Comparison of ENCODE assay signal across 21 cellular contexts in the genomic region with DNA sequence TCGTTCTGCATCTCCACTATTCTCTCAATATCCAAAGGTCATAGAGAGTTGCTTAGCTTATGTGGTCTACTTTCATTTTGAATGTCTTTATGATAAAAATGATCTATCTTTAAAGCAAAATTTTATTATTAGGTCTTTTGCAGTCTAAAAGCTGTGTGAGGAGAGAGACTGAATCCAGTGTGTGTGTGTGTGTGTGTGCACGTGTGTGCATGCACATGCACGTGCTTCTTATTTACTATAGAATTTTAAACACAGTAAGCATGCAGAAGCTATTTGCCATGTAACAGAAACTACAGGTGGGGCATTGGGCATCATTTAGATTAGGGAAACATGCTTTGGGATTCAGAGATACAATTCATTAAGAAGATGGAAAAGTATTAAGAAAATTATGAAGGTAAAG.
A peak's percentile ranks its signal among the peaks of the same experiment; 100 is the strongest.
DNase-seq lines count a peak whose midpoint lies in the region; ATAC-seq and TF ChIP-seq lines count a peak whose summit lies in the region.
"Had no signal": no experiment of that assay in that cellular context is flagged by ENCODE, and none has a peak within 500 bp of the region (broad histone marks: within the 10 kb centered on the region; RNA-seq: fewer than 3 reads in every experiment).

No MANE protein-coding gene starts in this region.

- H3K36me3 ChIP-seq in left ventricle myocardium inferior (no peaks in the 10 kb centered on the region), RWPE2 (ENCODE audit: low read depth) (no peaks in the 10 kb centered on the region)
- H3K36me3 ChIP-seq: BE2C; BLaER1 treated with 17β-estradiol and CSF1 and Interleukin-3, amounts not matched to agents 10 nM and 100 nM; HAP-1 had no signal

- H3K27me3 ChIP-seq in left ventricle myocardium inferior (ENCODE audit: low read depth) (no peaks in the 10 kb centered on the region), RWPE2 (ENCODE audit: insufficient read depth, poor library complexity, severe bottlenecking) (no peaks in the 10 kb centered on the region)
- H3K27me3 ChIP-seq: BE2C had no signal

- TF ChIP-seq CTCF in left ventricle myocardium inferior (IDR thresholded peaks at IDR 0.05; ENCODE audit: borderline replicate concordance): no peak
- no peak for TF ChIP-seq CTCF in RWPE2 (IDR thresholded peaks at IDR 0.05; ENCODE audit: poor library complexity, severe bottlenecking)

- intact Hi-C loops in left ventricle myocardium inferior (cut with micrococcal nuclease) (no loop called here), left cardiac atrium (cut with DNase I) (no loop called here)

- H3K9me3 ChIP-seq in left ventricle myocardium inferior (replicated peaks): peaks cover 7% of the 10 kb centered on the region
- no peaks in the 10 kb centered on the region for H3K9me3 ChIP-seq in RWPE2 (ENCODE audit: severe bottlenecking)
- H3K9me3 ChIP-seq: A549; BE2C; BLaER1 treated with 17β-estradiol and CSF1 and Interleukin-3, amounts not matched to agents 10 nM and 100 nM; HAP-1 had no signal

- H3K27ac ChIP-seq in left ventricle myocardium inferior (replicated peaks) (peak overlapping the region; percentile 45), RWPE2 (ENCODE audit: poor library complexity, severe bottlenecking) (peak overlapping the region; percentile 42), epithelial cell of prostate (peak overlapping the region; percentile 73)
- H3K27ac ChIP-seq: A549; BLaER1 treated with 17β-estradiol and CSF1 and Interleukin-3, amounts not matched to agents 10 nM and 100 nM had no signal

- ATAC-seq in left cardiac atrium (no peak), RWPE2 (ENCODE audit: low read depth) (no peak)
- ATAC-seq: A549 had no signal

- H3K4me3 ChIP-seq in left ventricle myocardium inferior (no peak overlapping the region), RWPE2 (ENCODE audit: severe bottlenecking) (no peak overlapping the region)
- H3K4me3 ChIP-seq: A549; BLaER1 treated with 17β-estradiol and CSF1 and Interleukin-3, amounts not matched to agents 10 nM and 100 nM; HAP-1 had no signal

- H3K4me1 ChIP-seq in left ventricle myocardium inferior (peaks cover 16% of the 10 kb centered on the region), RWPE2 (ENCODE audit: insufficient read depth, poor library complexity, severe bottlenecking) (peaks cover 33% of the 10 kb centered on the region)
- H3K4me1 ChIP-seq: BE2C, HAP-1 had no signal

- DNase-seq in left ventricle myocardium inferior (no peak), left cardiac atrium (no peak), RWPE2 (ENCODE audit: low spot score) (no peak), epithelial cell of prostate (ENCODE audit: low read depth, low spot score) (no peak), NCI-H2227 treated with DMSO at 0.1 percent for 48 hours (lab: John Stamatoyannopoulos, UW) (no peak), iPS-NIHi7 (ENCODE audit: extremely low spot score) (no peak)
- DNase-seq: 8988T; ACHN; AML-193; BE2C; CD4-positive, alpha-beta T cell; CD8-positive, alpha-beta memory T cell; DMS 273 treated with DMSO at 0.1 percent for 48 hours; DMS79; EL; GDM1; GOT3; HFFc6 had no signal
